Comparison of ENCODE assay signal across 8 cellular contexts in the genomic region with DNA sequence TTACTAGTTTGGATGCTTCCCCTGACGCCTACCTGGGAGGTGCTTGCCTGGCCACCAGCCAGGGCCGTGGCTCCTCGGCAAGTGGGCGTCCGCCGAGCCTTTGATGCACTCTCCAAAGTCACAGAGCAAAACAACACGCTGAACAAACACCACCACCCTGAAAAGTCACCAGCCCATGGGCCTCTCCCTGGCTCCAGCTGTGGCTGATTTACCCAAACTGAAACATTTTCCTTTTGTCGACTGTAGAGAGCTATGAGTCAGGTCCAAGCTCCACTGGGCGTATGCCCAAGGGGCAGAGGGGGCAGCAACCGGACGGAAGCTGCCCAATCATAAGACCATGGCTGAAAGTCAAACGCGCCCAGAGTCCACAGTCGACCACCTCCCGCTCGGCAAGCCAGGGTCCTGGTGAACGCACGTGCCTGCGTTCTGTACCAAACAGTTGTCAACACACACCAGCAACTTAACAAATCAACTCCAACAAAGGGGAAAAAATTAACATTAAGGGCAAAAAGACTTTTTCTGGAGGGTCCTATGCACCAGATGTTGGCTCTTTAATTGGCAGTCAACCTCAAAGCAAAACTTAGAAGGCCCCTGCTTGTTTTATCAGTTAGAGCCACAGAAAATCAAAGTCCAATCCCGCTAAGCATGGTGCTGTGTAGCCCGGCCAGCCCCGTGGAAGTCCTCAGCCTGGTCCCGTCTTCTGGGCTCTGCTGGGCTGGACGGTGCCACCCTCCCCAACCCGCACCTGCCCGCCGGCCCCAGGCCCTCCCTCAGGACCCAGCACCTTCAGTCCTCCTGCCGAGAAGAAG. TPM values are rescaled to one million over a fixed set of nuclear protein-coding genes. Genes with fewer than 3 reads are reported as not detected.
DNase-seq lines count a peak whose midpoint lies in the region; ATAC-seq and TF ChIP-seq lines count a peak whose summit lies in the region.

No MANE protein-coding gene starts in this region.

- H3K4me1 ChIP-seq in mesenchymal stem cell (ENCODE audit: control insufficient read depth, insufficient read depth, low read depth, low read length): peaks cover 44% of the 10 kb centered on the region

- H3K27ac Mint-ChIP-seq in activated naive CD8-positive, alpha-beta T cell treated with anti-CD3 and anti-CD28 coated beads, Interleukin-2, amount 50 U/mL, for 24 hours: no peak overlapping the region

- H3K27ac ChIP-seq in AG04450 (ENCODE audit: low read depth, low read length): peak overlapping the region; percentile 84
- H3K27ac ChIP-seq in mesenchymal stem cell (ENCODE audit: low read length, poor library complexity, severe bottlenecking): peak overlapping the region; percentile 42

- no peak for TF ChIP-seq CTCF in AG04450 (IDR thresholded peaks at IDR 0.05; ENCODE audit: low read depth, low read length)

- H2AFZ ChIP-seq in mesenchymal stem cell (ENCODE audit: low read depth, low read length): no peak overlapping the region

- H3K4me3 Mint-ChIP-seq in activated naive CD8-positive, alpha-beta T cell treated with anti-CD3 and anti-CD28 coated beads, Interleukin-2, amount 50 U/mL, for 24 hours: no peak overlapping the region

- POLR2A ChIA-PET in AG04450 (lab: Yijun Ruan, JAX): interaction anchor here (0.9 to 1.6 kb wide), 3 partner anchors 36 to 247 kb away, joined by 4 to 5 read pairs (median 4); a partner anchor contains a TSS

- no peaks in the 10 kb centered on the region for H3K27me3 Mint-ChIP-seq in activated naive CD8-positive, alpha-beta T cell treated with anti-CD3 and anti-CD28 coated beads, Interleukin-2, amount 50 U/mL, for 24 hours

- H3K27me3 ChIP-seq in AG04450 (ENCODE audit: control insufficient read depth, insufficient read depth, low read length): no peaks in the 10 kb centered on the region
- H3K27me3 ChIP-seq in mesenchymal stem cell (ENCODE audit: control insufficient read depth in 1 of 2, insufficient read depth in 1 of 2, low read length in 2 of 2): no peaks in the 10 kb centered on the region

- H3K4me3 ChIP-seq in AG04450 (ENCODE audit: low read depth, low read length): peak overlapping the region; percentile 37
- peak overlapping the region in 1 of 2 experiments; percentile 67 for H3K4me3 ChIP-seq in mesenchymal stem cell (ENCODE audit: insufficient read depth in 1 of 2, low read depth in 1 of 2, low read length in 2 of 2)

- H2BK5ac ChIP-seq in mesenchymal stem cell (ENCODE audit: low read depth, low read length, poor library complexity, severe bottlenecking): no peak overlapping the region

- WGBS in mesenchymal stem cell: 71% methylated on average over 28 of the region's 28 CpGs

- H3K18ac ChIP-seq in mesenchymal stem cell (ENCODE audit: low read depth in 1 of 2, low read length in 2 of 2): peak overlapping the region in 1 of 2 experiments; percentile 6

- CTCF ChIA-PET in AG04450 (lab: Charles Lee): interaction anchor here (0.9 kb wide), 1 partner anchor 144 kb away, joined by 3 read pairs; no protein-coding TSS in a partner anchor

- H4K91ac ChIP-seq in mesenchymal stem cell (ENCODE audit: low read length): no peak overlapping the region

- H3K4me2 ChIP-seq in mesenchymal stem cell (ENCODE audit: low read length, poor library complexity, severe bottlenecking): peak overlapping the region; percentile 30

- H3K9me3 ChIP-seq in AG04450 (ENCODE audit: control insufficient read depth, insufficient read depth, low read length) (no peaks in the 10 kb centered on the region; the same call in 1 of the 2 replicates), mesenchymal stem cell (ENCODE audit: control insufficient read depth, low read length) (no peaks in the 10 kb centered on the region)

- H3K23ac ChIP-seq in mesenchymal stem cell (ENCODE audit: low read length in 2 of 2): no peak overlapping the region

- peak overlapping the region; percentile 89 for H3K9ac ChIP-seq in mesenchymal stem cell (ENCODE audit: low read length)

- H2BK120ac ChIP-seq in mesenchymal stem cell (ENCODE audit: low read depth, low read length): no peak overlapping the region

- peaks cover 38% of the 10 kb centered on the region for H3K79me1 ChIP-seq in mesenchymal stem cell (replicated peaks; ENCODE audit: low read length, poor library complexity, severe bottlenecking)

- peaks cover 0 to 3% of the 10 kb centered on the region in 2 experiments for H3K36me3 ChIP-seq in mesenchymal stem cell (ENCODE audit: control insufficient read depth in 1 of 2, insufficient read depth in 2 of 2, low read depth in 1 of 2, low read length in 2 of 2)

- ATAC-seq in activated naive CD8-positive, alpha-beta T cell treated with anti-CD3 and anti-CD28 coated beads, Interleukin-2, amount 50 U/mL, for 24 hours: peak; percentile 35

- no peak overlapping the region for H4K8ac ChIP-seq in mesenchymal stem cell (ENCODE audit: low read length)

- no peak overlapping the region for H3K4ac ChIP-seq in mesenchymal stem cell (ENCODE audit: low read depth in 1 of 2, low read length in 2 of 2)

- no peaks in the 10 kb centered on the region for H3K36me3 Mint-ChIP-seq in activated naive CD8-positive, alpha-beta T cell treated with anti-CD3 and anti-CD28 coated beads, Interleukin-2, amount 50 U/mL, for 24 hours (ENCODE audit: low read depth)

- no peak overlapping the region for H2BK12ac ChIP-seq in mesenchymal stem cell (ENCODE audit: low read length in 2 of 2)

- H3K9me3 Mint-ChIP-seq in activated naive CD8-positive, alpha-beta T cell treated with anti-CD3 and anti-CD28 coated beads, Interleukin-2, amount 50 U/mL, for 24 hours: no peaks in the 10 kb centered on the region

- no peak overlapping the region for H2AK5ac ChIP-seq in mesenchymal stem cell (ENCODE audit: low read length, severe bottlenecking)

- H3K4me1 Mint-ChIP-seq in activated naive CD8-positive, alpha-beta T cell treated with anti-CD3 and anti-CD28 coated beads, Interleukin-2, amount 50 U/mL, for 24 hours: peaks cover 36% of the 10 kb centered on the region

- H3K14ac ChIP-seq in mesenchymal stem cell (ENCODE audit: low read length in 2 of 2): peak overlapping the region in 1 of 2 experiments; percentile 13

- H2BK15ac ChIP-seq in mesenchymal stem cell (ENCODE audit: low read depth, poor library complexity, severe bottlenecking): no peak overlapping the region

- DNase-seq in AG04450 (ENCODE audit: low read depth, low spot score): peak; percentile 55
- peak; percentile 75 for DNase-seq in HT1080 (ENCODE audit: low read depth)
- peak; percentile 32 for DNase-seq in activated naive CD8-positive, alpha-beta T cell treated with anti-CD3 and anti-CD28 coated beads, Interleukin-2, amount 50 U/mL, for 24 hours
- DNase-seq in mesenchymal stem cell: peak; percentile 60
- no peak for DNase-seq in NCI-H526 (lab: John Stamatoyannopoulos, UW)
- no peak for DNase-seq in NOMO-1 (lab: John Stamatoyannopoulos, UW; ENCODE audit: unreplicated experiment in 2 of 2)
- no peak for DNase-seq in middle frontal gyrus (ENCODE audit: extremely low spot score, low spot score)
- no peak for DNase-seq in hypothalamus (lab: John Stamatoyannopoulos, UW)

RNA-seq across cellular contexts. Expression of a gene that starts 47.3 kb away (rescaled TPM):
- polyA plus RNA-seq in AG04450 (2011; rRNA removed): 10.9 and 14.7 TPM in 2 replicates
- 23.0 and 31.4 TPM in 2 replicates for polyA minus RNA-seq in AG04450 (2011; rRNA and poly(A)+ RNA removed)
- total RNA-seq in HT1080 (2014; rRNA removed; shearing (Covaris generic)): 24.1 and 24.4 TPM in 2 replicates
- 10.9 and 13.3 TPM in 2 replicates for polyA plus RNA-seq in HT1080 (2015; cell fraction: cytosol; rRNA removed)
- 13.1 and 13.4 TPM in 2 replicates for polyA plus RNA-seq in HT1080 (2015; cell fraction: nucleus; rRNA removed)
- polyA plus RNA-seq in mesenchymal stem cell (2013, experiment 1 of 2): 20.2 TPM
- 20.1 TPM for polyA plus RNA-seq in mesenchymal stem cell (2013, experiment 2 of 2)

RNA-seq across cellular contexts. Expression of a gene that starts 48.1 kb away (rescaled TPM):
- 2.0 and 2.4 TPM in 2 replicates for polyA plus RNA-seq in AG04450 (2011; rRNA removed)
- polyA minus RNA-seq in AG04450 (2011; rRNA and poly(A)+ RNA removed): 0.87 and 3.8 TPM in 2 replicates
- 0.27 and 2.0 TPM in 2 replicates for total RNA-seq in HT1080 (2014; rRNA removed; shearing (Covaris generic))
- polyA plus RNA-seq in HT1080 (2015; cell fraction: cytosol; rRNA removed): 2.1 and 2.4 TPM in 2 replicates
- polyA plus RNA-seq in HT1080 (2015; cell fraction: nucleus; rRNA removed): 2.0 and 6.1 TPM in 2 replicates
- 2.7 TPM for polyA plus RNA-seq in mesenchymal stem cell (2013, experiment 1 of 2)
- polyA plus RNA-seq in mesenchymal stem cell (2013, experiment 2 of 2): 2.8 TPM

Comparison
In these comparisons a context has a peak if more than half of its experiments do, and no peak if none do; other contexts are left out.
1. DNase-seq: peak in AG04450 (single experiment), HT1080 (single experiment), activated naive CD8-positive, alpha-beta T cell treated with anti-CD3 and anti-CD28 coated beads, Interleukin-2, amount 50 U/mL, for 24 hours (single experiment) and mesenchymal stem cell (single experiment); none in NCI-H526 (0 of 2), NOMO-1 (0 of 2), middle frontal gyrus (single experiment) and hypothalamus (0 of 51).